In the genomic region with DNA sequence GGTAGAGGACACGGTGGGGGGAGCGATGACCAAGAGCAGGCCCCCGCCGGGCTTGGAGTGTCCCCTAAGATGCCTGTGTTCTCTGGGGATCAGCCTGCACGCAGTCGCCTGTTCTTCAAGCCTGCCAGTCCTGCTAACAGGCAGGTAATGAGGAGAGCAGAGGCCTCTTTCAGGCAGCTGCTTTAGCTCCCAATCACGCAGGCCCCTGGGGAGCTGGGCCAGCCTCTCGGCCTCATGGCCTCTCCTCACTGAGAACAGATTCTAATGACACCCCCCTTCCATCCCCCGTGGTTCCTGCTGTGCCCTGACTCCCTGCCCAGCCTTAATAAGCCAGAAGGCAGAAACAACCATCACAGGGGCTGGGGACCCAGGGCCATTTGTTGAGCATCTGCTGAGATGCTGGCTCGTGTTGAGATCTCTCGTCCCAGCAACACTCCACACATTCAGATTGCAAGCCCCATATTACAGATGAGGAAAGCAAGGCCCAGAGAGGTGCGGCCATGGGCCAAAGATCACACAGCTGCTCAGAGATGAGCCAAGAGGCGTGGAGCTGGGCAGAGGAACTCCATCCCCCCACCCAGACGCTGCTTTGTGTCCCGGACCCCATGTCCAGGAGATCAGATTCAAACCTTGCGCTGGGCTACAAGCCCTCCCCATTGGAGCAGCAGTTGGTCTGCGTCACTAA, we compare ENCODE assay signal across 10 cellular contexts.
A peak's percentile ranks its signal among the peaks of the same experiment; 100 is the strongest.
DNase-seq lines count a peak whose midpoint lies in the region; ATAC-seq and TF ChIP-seq lines count a peak whose summit lies in the region.
"Had no signal": no experiment of that assay in that cellular context is flagged by ENCODE, and none has a peak within 500 bp of the region (broad histone marks: within the 10 kb centered on the region; RNA-seq: fewer than 3 reads in every experiment).

No MANE protein-coding gene starts in this region.

- peaks cover 74% of the 10 kb centered on the region for H3K27me3 Mint-ChIP-seq in CD4-positive, alpha-beta T cell
- peaks cover 12% of the 10 kb centered on the region for H3K27me3 Mint-ChIP-seq in mesothelial cell of epicardium (ENCODE audit: low read depth)

- H3K9me3 ChIP-seq in CD4-positive, alpha-beta T cell (ENCODE audit: control insufficient read depth, low read length) = no peaks in the 10 kb centered on the region
- H3K9me3 ChIP-seq in HEK293 (ENCODE audit: control insufficient read depth, insufficient read depth, low read depth, low read length) = no peaks in the 10 kb centered on the region
- H3K9me3 ChIP-seq: pancreas had no signal

- no peaks in the 10 kb centered on the region for H3K9me3 Mint-ChIP-seq in CD4-positive, alpha-beta T cell
- H3K9me3 Mint-ChIP-seq in mesothelial cell of epicardium = no peaks in the 10 kb centered on the region

- CTCF ChIA-PET in CD4-positive, alpha-beta T cell (lab: Charles Lee) = no interaction called here
- CTCF ChIA-PET in HEK293 (lab: Yijun Ruan, JAX) = interaction anchor here (1.3 kb wide), 1 partner anchor 360 kb away, joined by 8 read pairs; no protein-coding TSS in a partner anchor

- no peaks in the 10 kb centered on the region for H3K36me3 Mint-ChIP-seq in CD4-positive, alpha-beta T cell (ENCODE audit: low read depth)
- no peaks in the 10 kb centered on the region for H3K36me3 Mint-ChIP-seq in mesothelial cell of epicardium

- DNase-seq in CD4-positive, alpha-beta T cell = no peak
- DNase-seq in NCI-H774 (lab: John Stamatoyannopoulos, UW) (peak; percentile 1), mesothelial cell of epicardium (ENCODE audit: low spot score in 2 of 2, unreplicated experiment in 2 of 2) (no peak), inferior parietal cortex (ENCODE audit: extremely low spot score) (no peak)
- DNase-seq: EL had no signal

- POLR2A ChIA-PET in CD4-positive, alpha-beta T cell (lab: Charles Lee) = no interaction called here
- POLR2A ChIA-PET in HEK293 (lab: Yijun Ruan, JAX) = no interaction called here

- no peaks in the 10 kb centered on the region for H3K4me1 ChIP-seq in HEK293 (ENCODE audit: control insufficient read depth, insufficient read depth, low read length)
- H3K4me1 ChIP-seq: pancreas had no signal

- H3K27ac ChIP-seq in CD4-positive, alpha-beta T cell (ENCODE audit: low read depth, low read length) = no peak overlapping the region
- H3K27ac ChIP-seq in HEK293 (ENCODE audit: extremely low read depth, low read depth, low read length) = no peak overlapping the region
- H3K27ac ChIP-seq: pancreas had no signal

- peaks cover 41% of the 10 kb centered on the region for H3K27me3 ChIP-seq in CD4-positive, alpha-beta T cell (ENCODE audit: control insufficient read depth, insufficient read depth, low read length)
- H3K27me3 ChIP-seq: pancreas had no signal

- TF ChIP-seq CTCF in CD4-positive, alpha-beta T cell (IDR thresholded peaks at IDR 0.05) = no peak
- TF ChIP-seq CTCF in HEK293 (tag by site-specific recombination; IDR thresholded peaks at IDR 0.05) (no peak), mesothelial cell of epicardium (IDR thresholded peaks at IDR 0.05; ENCODE audit: unreplicated experiment) (no peak)

- no peak for ATAC-seq in CD4-positive, alpha-beta T cell (ENCODE audit: poor library complexity)
- ATAC-seq in GM18909 (IDR thresholded peaks at IDR 0.05; ENCODE audit: poor library complexity, unreplicated experiment) (no peak), HG03159 (IDR thresholded peaks at IDR 0.05; ENCODE audit: unreplicated experiment) (no peak), HG03097 (IDR thresholded peaks at IDR 0.05; ENCODE audit: low FRiP score, unreplicated experiment) (no peak)

- no peak overlapping the region for H3K27ac Mint-ChIP-seq in CD4-positive, alpha-beta T cell
- H3K27ac Mint-ChIP-seq in mesothelial cell of epicardium = peak overlapping the region; percentile 4

- peaks cover 25% of the 10 kb centered on the region for H3K4me1 Mint-ChIP-seq in CD4-positive, alpha-beta T cell (ENCODE audit: low read depth)
- peaks cover 43% of the 10 kb centered on the region for H3K4me1 Mint-ChIP-seq in mesothelial cell of epicardium

- intact Hi-C loops in CD4-positive, alpha-beta T cell (cut with DNase I, micrococcal nuclease) = loop anchor here (1.0 to 5.0 kb wide), 7 partner anchors 74 to 437 kb away; partner anchors contain the start of gene CENPS (in 1 of the 2)

- H3K36me3 ChIP-seq in HEK293 (ENCODE audit: control insufficient read depth in 2 of 2, insufficient read depth in 1 of 2, low read length in 2 of 2) = no peaks in the 10 kb centered on the region
- H3K36me3 ChIP-seq: pancreas had no signal

- no peak overlapping the region for H3K4me3 ChIP-seq in HEK293 (ENCODE audit: low read depth, low read length)

- peak overlapping the region; percentile 58 for H3K4me3 Mint-ChIP-seq in CD4-positive, alpha-beta T cell
- H3K4me3 Mint-ChIP-seq in mesothelial cell of epicardium = peak overlapping the region; percentile 62

TF ChIP-seq in HEK293, 187 proteins besides CTCF, POLR2A, EP300 and RAD21:
- peak; percentile 86 for TF ChIP-seq ZIC2 (tag by site-specific recombination; IDR thresholded peaks at IDR 0.05)
- peak; percentile 79; the same call in 1 of the 2 replicates for TF ChIP-seq ZNF768 (tag by site-specific recombination; IDR thresholded peaks at IDR 0.05)
- peak; percentile 99 for TF ChIP-seq ZNF335 (tag by site-specific recombination; conservative IDR thresholded peaks at IDR 0.05)
- TF ChIP-seq ZSCAN4 (tag by site-specific recombination; IDR thresholded peaks at IDR 0.05) = no peak
- TF ChIP-seq ZBTB44 (tag by site-specific recombination; IDR thresholded peaks at IDR 0.05) = no peak
- 0 out of 2 replicates have a peak, but pooled peaks have one; percentile 21 for TF ChIP-seq ZNF423 (tag by site-specific recombination; IDR thresholded peaks at IDR 0.05)
- no peak for TF ChIP-seq ZNF426 (tag by site-specific recombination; IDR thresholded peaks at IDR 0.05)
- TF ChIP-seq PRDM10 (tag by site-specific recombination; IDR thresholded peaks at IDR 0.05) = 0 out of 2 replicates have a peak, but pooled peaks have one; percentile 16
